1 cellular context compared by ENCODE assay signal in genomic region chr2:70011335-70011734, GRCh38.
TF ChIP-seq lines count a peak whose summit lies in the region.

No MANE protein-coding gene starts in this region.

TF ChIP-seq in K562, 482 proteins besides CTCF, POLR2A, EP300 and RAD21:
- no peak for TF ChIP-seq LCOR (CRISPR knock-in tag; IDR thresholded peaks at IDR 0.05)
- 0 out of 2 replicates have a peak, but pooled peaks have one; percentile 32 for TF ChIP-seq ARID1B (IDR thresholded peaks at IDR 0.05)
- TF ChIP-seq ZC3H8 (IDR thresholded peaks at IDR 0.05): no peak
- TF ChIP-seq U2AF2 (optimal IDR thresholded peaks at IDR 0.05; ENCODE audit: low read depth, low read length): no peak
- peak; percentile 51; the same call in 1 of the 2 replicates for TF ChIP-seq ZNF263 (CRISPR knock-in tag; IDR thresholded peaks at IDR 0.05; ENCODE audit: borderline replicate concordance)
- TF ChIP-seq RCOR1 (IDR thresholded peaks at IDR 0.05; ENCODE audit: borderline replicate concordance in 1 of 2, low read depth in 2 of 2, low read length in 2 of 2): peak in 1 of 2 experiments; percentile 11; a peak in 1 of 4 replicates
- TF ChIP-seq, protein P1, sequence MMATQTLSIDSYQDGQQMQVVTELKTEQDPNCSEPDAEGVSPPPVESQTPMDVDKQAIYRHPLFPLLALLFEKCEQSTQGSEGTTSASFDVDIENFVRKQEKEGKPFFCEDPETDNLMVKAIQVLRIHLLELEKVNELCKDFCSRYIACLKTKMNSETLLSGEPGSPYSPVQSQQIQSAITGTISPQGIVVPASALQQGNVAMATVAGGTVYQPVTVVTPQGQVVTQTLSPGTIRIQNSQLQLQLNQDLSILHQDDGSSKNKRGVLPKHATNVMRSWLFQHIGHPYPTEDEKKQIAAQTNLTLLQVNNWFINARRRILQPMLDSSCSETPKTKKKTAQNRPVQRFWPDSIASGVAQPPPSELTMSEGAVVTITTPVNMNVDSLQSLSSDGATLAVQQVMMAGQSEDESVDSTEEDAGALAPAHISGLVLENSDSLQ (IDR thresholded peaks at IDR 0.05): peak; percentile 34
- TF ChIP-seq CBFA2T3 (IDR thresholded peaks at IDR 0.05): 0 out of 2 replicates have a peak, but pooled peaks have one; percentile 12
- no peak for TF ChIP-seq ARHGAP35 (IDR thresholded peaks at IDR 0.05; ENCODE audit: partially characterized antibody)
- TF ChIP-seq MEIS2 (IDR thresholded peaks at IDR 0.05; ENCODE audit: partially characterized antibody): peak; percentile 14
- peak; percentile 81 for TF ChIP-seq ZEB2 (IDR thresholded peaks at IDR 0.05)
- 0 out of 2 replicates have a peak, but pooled peaks have one; percentile 26 for TF ChIP-seq HDGF (IDR thresholded peaks at IDR 0.05)
- TF ChIP-seq CTBP1 (IDR thresholded peaks at IDR 0.05; ENCODE audit: borderline replicate concordance): peak; percentile 76; the same call in 1 of the 2 replicates
- no peak for TF ChIP-seq ZNF707 (CRISPR knock-in tag; conservative IDR thresholded peaks at IDR 0.05)
- TF ChIP-seq EWSR1 (IDR thresholded peaks at IDR 0.05; ENCODE audit: borderline replicate concordance, low read depth, partially characterized antibody): no peak
